8 cellular contexts compared by ENCODE assay signal in the genomic region with DNA sequence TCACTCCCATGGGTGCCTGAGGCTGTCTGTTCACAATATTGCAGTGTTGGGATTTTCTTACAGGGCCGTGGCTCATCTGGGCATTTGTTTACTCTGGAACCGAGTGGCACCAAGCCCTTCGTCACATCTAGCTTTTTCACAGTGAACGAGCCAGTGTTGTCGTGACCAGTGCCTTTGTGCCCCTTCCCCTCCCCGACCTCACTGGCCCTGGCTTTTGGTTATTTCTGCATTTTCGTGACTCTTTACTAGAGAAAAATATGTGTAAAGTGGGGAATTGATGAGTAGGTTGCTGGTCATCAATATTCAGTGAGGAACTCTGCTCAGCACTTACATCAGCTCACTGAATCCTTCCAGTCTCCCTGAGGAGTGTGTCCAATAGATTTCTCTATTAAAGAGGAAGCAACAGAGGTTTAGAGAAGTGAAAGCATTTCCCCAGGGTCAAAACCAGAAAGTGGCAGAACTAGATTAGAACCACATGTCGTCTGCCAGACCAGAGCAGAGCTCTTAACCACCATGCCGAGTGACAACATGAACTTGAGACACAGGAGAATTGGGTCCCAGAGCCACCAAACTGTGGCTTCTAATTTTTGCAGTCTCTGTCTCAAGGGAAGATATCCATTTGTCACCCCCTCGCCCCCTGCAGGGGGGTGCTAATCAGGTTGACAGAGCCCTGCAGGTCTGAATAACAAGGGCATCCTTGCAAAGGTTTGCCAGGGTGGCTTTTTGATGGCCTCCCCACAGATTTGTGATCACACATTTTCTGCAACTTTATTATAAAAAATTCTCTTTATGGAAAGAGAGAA.
DNase-seq lines count a peak whose midpoint lies in the region; ATAC-seq lines count a peak whose summit lies in the region.

No MANE protein-coding gene starts in this region.

- peaks cover 0 to 63% (median 0%) of the 10 kb centered on the region in 11 experiments; a peak in 5 of 22 replicates for H3K27me3 ChIP-seq in BLaER1 treated with 17β-estradiol and CSF1 and Interleukin-3, amounts not matched to agents 10 nM and 100 nM

- H4K20me1 ChIP-seq in BLaER1 treated with 17β-estradiol and CSF1 and Interleukin-3, amounts not matched to agents 10 nM and 100 nM, result no peaks in the 10 kb centered on the region; a peak in 2 of 22 replicates

- H3K4me3 ChIP-seq in BLaER1 treated with 17β-estradiol and CSF1 and Interleukin-3, amounts not matched to agents 10 nM and 100 nM, result 0 out of 20 replicates have a peak overlapping the region, but pooled peaks of 1 of the 10 experiments have one; percentile 9

- peak overlapping the region; percentile 70 to 87 (median 80) for H3K4me2 ChIP-seq in BLaER1 treated with 17β-estradiol and CSF1 and Interleukin-3, amounts not matched to agents 10 nM and 100 nM

- ATAC-seq in GM19452 (IDR thresholded peaks at IDR 0.05; ENCODE audit: unreplicated experiment), result no peak

- H3K36me3 ChIP-seq in BLaER1 treated with 17β-estradiol and CSF1 and Interleukin-3, amounts not matched to agents 10 nM and 100 nM, result no peaks in the 10 kb centered on the region

- H3K9me3 ChIP-seq in BLaER1 treated with 17β-estradiol and CSF1 and Interleukin-3, amounts not matched to agents 10 nM and 100 nM (replicated peaks in 1 of 11), result peaks cover 0 to 13% (median 2%) of the 10 kb centered on the region in 11 experiments; a peak in 4 of 22 replicates

- peak overlapping the region in 1 of 11 experiments; percentile 21; a peak in 3 of 22 replicates for H3K9ac ChIP-seq in BLaER1 treated with 17β-estradiol and CSF1 and Interleukin-3, amounts not matched to agents 10 nM and 100 nM

- DNase-seq in GOT3 (lab: John Stamatoyannopoulos, UW), result peak; percentile 11
- DNase-seq in RPMI7951 (ENCODE audit: low read depth), result peak; percentile 42
- peak; percentile 77 for DNase-seq in inferior parietal cortex (ENCODE audit: extremely low spot score)
- no peak for DNase-seq in activated CD8-positive, alpha-beta memory T cell treated with anti-CD3 and anti-CD28 coated beads, Interleukin-2, amount 50 U/mL, for 48 hours
- no peak for DNase-seq in activated CD4-positive, alpha-beta T cell treated with anti-CD3 and anti-CD28 coated beads, Interleukin-2, amount 50 U/mL, for 1 hour
- DNase-seq in glomerular visceral epithelial cell (ENCODE audit: extremely low spot score), result no peak

- peaks cover 26 to 34% (median 32%) of the 10 kb centered on the region in 10 experiments for H3K4me1 ChIP-seq in BLaER1 treated with 17β-estradiol and CSF1 and Interleukin-3, amounts not matched to agents 10 nM and 100 nM

- H3K27ac ChIP-seq in BLaER1 treated with 17β-estradiol and CSF1 and Interleukin-3, amounts not matched to agents 10 nM and 100 nM, result peak overlapping the region in 8 of 11 experiments; percentile 2 to 55 (median 37); a peak in 10 of 22 replicates

Comparison
In these comparisons a context has a peak if more than half of its experiments do, and no peak if none do; other contexts are left out.
1. DNase-seq: peak in GOT3 (single experiment), RPMI7951 (single experiment) and inferior parietal cortex (single experiment); none in activated CD8-positive, alpha-beta memory T cell treated with anti-CD3 and anti-CD28 coated beads, Interleukin-2, amount 50 U/mL, for 48 hours (single experiment), activated CD4-positive, alpha-beta T cell treated with anti-CD3 and anti-CD28 coated beads, Interleukin-2, amount 50 U/mL, for 1 hour (single experiment) and glomerular visceral epithelial cell (single experiment).